1 cellular context compared by ENCODE assay signal in genomic region chr7:50868426-50869100, GRCh38.
TF ChIP-seq lines count a peak whose summit lies in the region.

No MANE protein-coding gene starts in this region.

TF ChIP-seq in H1, 55 proteins besides CTCF, POLR2A, EP300 and RAD21:
- TF ChIP-seq SP1 (IDR thresholded peaks at IDR 0.05; ENCODE audit: low read depth, low read length) (no peak), TCF12 (IDR thresholded peaks at IDR 0.05; ENCODE audit: low read depth, low read length) (no peak), MAX (IDR thresholded peaks at IDR 0.05) (no peak), SIX5 (IDR thresholded peaks at IDR 0.05; ENCODE audit: low read depth, low read length) (no peak), MAFK (IDR thresholded peaks at IDR 0.05; ENCODE audit: low read depth, low read length) (no peak), ATF2 (IDR thresholded peaks at IDR 0.05; ENCODE audit: low read length) (no peak), KDM5A (IDR thresholded peaks at IDR 0.05; ENCODE audit: low read length) (no peak), RFX5 (IDR thresholded peaks at IDR 0.05; ENCODE audit: borderline replicate concordance, low read depth, low read length) (no peak), RBBP5 (IDR thresholded peaks at IDR 0.05; ENCODE audit: borderline replicate concordance, low read depth, low read length) (no peak), JUND (IDR thresholded peaks at IDR 0.05; ENCODE audit: low read length) (no peak), BRCA1 (IDR thresholded peaks at IDR 0.05; ENCODE audit: low read depth, low read length) (no peak), JUN (IDR thresholded peaks at IDR 0.05; ENCODE audit: low read depth, low read length) (no peak), POLR2AphosphoS5 (IDR thresholded peaks at IDR 0.05; ENCODE audit: low read depth, low read length) (no peak), TEAD4 (IDR thresholded peaks at IDR 0.05; ENCODE audit: low read depth, low read length) (no peak), ZNF274 (IDR thresholded peaks at IDR 0.05; ENCODE audit: borderline replicate concordance, extremely low read depth, low read length) (no peak), GTF2F1 (IDR thresholded peaks at IDR 0.05; ENCODE audit: borderline replicate concordance, low read depth, low read length) (no peak), PHF8 (conservative IDR thresholded peaks at IDR 0.05; ENCODE audit: low read depth, low read length) (no peak), RNF2 (IDR thresholded peaks at IDR 0.05; ENCODE audit: borderline replicate concordance, low read depth, low read length, missing control alignments, poor library complexity, severe bottlenecking) (no peak)
